1 cellular context compared by ENCODE assay signal in the genomic region with DNA sequence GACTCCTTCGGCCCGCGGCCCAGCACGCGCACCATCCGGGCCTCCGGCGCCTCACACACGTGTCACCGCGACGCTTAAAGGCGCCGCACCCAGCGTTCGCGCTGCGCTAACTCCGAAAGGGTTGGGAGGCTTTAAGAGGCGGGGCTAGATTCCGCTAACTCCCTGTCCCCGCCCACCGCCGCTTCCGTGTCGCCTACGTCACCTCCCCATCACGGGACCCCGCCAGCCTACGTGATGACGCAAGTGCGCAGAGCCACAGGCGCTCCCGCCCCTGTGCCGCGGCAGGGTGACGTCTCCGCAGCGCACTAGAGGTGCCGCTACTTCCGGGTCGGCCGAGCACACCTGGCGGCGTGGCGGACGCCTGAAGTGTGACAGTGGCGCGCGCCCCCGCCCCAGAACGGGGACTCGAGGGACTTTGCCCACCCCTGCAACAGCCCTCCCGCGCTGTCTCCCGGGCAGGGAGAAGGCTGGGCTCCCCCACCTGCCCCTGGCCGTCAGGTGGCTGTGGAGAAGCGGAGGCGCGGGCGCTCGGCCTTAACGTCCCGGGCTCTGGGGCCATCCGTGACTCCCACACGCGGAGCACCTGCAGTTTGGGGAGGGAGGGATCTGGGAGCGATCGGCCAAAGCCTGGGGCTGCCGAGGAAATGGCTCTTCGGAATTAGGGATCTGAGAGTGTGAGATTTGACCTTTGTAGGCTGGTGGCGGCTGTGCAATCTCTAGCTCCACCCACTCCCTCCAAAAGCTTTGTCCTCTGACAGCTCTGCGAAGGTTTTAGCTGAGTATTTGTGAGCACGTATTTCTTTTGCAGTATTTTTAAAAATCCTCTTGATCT.
A peak's percentile ranks its signal among the peaks of the same experiment; 100 is the strongest.
TF ChIP-seq lines count a peak whose summit lies in the region.

A gene (minus strand): TSS at position 35 of the 832 bp plus-strand sequence. CDS start 4,451 bp downstream, outside the sequence.

TF ChIP-seq in HepG2, 621 proteins besides CTCF, POLR2A, EP300 and RAD21 (continued from another document and continues in another):
- TF ChIP-seq, protein P1, sequence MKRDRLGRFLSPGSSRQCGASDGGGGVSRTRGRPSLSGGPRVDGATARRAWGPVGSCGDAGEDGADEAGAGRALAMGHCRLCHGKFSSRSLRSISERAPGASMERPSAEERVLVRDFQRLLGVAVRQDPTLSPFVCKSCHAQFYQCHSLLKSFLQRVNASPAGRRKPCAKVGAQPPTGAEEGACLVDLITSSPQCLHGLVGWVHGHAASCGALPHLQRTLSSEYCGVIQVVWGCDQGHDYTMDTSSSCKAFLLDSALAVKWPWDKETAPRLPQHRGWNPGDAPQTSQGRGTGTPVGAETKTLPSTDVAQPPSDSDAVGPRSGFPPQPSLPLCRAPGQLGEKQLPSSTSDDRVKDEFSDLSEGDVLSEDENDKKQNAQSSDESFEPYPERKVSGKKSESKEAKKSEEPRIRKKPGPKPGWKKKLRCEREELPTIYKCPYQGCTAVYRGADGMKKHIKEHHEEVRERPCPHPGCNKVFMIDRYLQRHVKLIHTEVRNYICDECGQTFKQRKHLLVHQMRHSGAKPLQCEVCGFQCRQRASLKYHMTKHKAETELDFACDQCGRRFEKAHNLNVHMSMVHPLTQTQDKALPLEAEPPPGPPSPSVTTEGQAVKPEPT (CRISPR knock-in tag; IDR thresholded peaks at IDR 0.05; ENCODE audit: low read depth): peak; percentile 94; the same call in 1 of the 2 replicates
- TF ChIP-seq MZF1 (CRISPR knock-in tag; IDR thresholded peaks at IDR 0.05; ENCODE audit: borderline replicate concordance): peak; percentile 94; the same call in 1 of the 2 replicates
- TF ChIP-seq SP5 (CRISPR knock-in tag; IDR thresholded peaks at IDR 0.05; ENCODE audit: borderline replicate concordance, low read depth): peak; percentile 82
- TF ChIP-seq ZNF224 (CRISPR knock-in tag; IDR thresholded peaks at IDR 0.05): no peak; the same call in 1 of the 2 replicates
- peak; percentile 93; the same call in 1 of the 2 replicates for TF ChIP-seq ZNF563 (CRISPR knock-in tag; IDR thresholded peaks at IDR 0.05)
- no peak for TF ChIP-seq HNRNPH1 (optimal IDR thresholded peaks at IDR 0.05; ENCODE audit: low read depth, low read length)
- TF ChIP-seq RFXANK (CRISPR knock-in tag; IDR thresholded peaks at IDR 0.05): peak; percentile 80; the same call in 1 of the 2 replicates
- TF ChIP-seq ZNF772 (CRISPR knock-in tag; IDR thresholded peaks at IDR 0.05): peak; percentile 98
- TF ChIP-seq, protein P2, sequence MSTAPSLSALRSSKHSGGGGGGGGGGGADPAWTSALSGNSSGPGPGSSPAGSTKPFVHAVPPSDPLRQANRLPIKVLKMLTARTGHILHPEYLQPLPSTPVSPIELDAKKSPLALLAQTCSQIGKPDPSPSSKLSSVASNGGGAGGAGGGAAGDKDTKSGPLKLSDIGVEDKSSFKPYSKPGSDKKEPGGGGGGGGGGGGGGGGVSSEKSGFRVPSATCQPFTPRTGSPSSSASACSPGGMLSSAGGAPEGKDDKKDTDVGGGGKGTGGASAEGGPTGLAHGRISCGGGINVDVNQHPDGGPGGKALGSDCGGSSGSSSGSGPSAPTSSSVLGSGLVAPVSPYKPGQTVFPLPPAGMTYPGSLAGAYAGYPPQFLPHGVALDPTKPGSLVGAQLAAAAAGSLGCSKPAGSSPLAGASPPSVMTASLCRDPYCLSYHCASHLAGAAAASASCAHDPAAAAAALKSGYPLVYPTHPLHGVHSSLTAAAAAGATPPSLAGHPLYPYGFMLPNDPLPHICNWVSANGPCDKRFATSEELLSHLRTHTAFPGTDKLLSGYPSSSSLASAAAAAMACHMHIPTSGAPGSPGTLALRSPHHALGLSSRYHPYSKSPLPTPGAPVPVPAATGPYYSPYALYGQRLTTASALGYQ (CRISPR knock-in tag; IDR thresholded peaks at IDR 0.05): peak; percentile 94
- peak; percentile 26 for TF ChIP-seq ZNF138 (CRISPR knock-in tag; IDR thresholded peaks at IDR 0.05; ENCODE audit: low read depth)
- no peak for TF ChIP-seq ARNT (IDR thresholded peaks at IDR 0.05)
- 0 out of 2 replicates have a peak, but pooled peaks have one; percentile 21 for TF ChIP-seq RFX3 (CRISPR knock-in tag; IDR thresholded peaks at IDR 0.05)
- peak; percentile 85; the same call in 1 of the 2 replicates for TF ChIP-seq ZNF256 (CRISPR knock-in tag; conservative IDR thresholded peaks at IDR 0.05)
- TF ChIP-seq, protein P3, sequence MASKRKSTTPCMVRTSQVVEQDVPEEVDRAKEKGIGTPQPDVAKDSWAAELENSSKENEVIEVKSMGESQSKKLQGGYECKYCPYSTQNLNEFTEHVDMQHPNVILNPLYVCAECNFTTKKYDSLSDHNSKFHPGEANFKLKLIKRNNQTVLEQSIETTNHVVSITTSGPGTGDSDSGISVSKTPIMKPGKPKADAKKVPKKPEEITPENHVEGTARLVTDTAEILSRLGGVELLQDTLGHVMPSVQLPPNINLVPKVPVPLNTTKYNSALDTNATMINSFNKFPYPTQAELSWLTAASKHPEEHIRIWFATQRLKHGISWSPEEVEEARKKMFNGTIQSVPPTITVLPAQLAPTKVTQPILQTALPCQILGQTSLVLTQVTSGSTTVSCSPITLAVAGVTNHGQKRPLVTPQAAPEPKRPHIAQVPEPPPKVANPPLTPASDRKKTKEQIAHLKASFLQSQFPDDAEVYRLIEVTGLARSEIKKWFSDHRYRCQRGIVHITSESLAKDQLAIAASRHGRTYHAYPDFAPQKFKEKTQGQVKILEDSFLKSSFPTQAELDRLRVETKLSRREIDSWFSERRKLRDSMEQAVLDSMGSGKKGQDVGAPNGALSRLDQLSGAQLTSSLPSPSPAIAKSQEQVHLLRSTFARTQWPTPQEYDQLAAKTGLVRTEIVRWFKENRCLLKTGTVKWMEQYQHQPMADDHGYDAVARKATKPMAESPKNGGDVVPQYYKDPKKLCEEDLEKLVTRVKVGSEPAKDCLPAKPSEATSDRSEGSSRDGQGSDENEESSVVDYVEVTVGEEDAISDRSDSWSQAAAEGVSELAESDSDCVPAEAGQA (IDR thresholded peaks at IDR 0.05; ENCODE audit: low read depth): peak; percentile 100
- TF ChIP-seq, protein P3 (CRISPR knock-in tag; IDR thresholded peaks at IDR 0.05; ENCODE audit: borderline replicate concordance): peak; percentile 57; the same call in 1 of the 2 replicates
- TF ChIP-seq RXRB (CRISPR knock-in tag; IDR thresholded peaks at IDR 0.05; ENCODE audit: borderline replicate concordance): peak; percentile 80; the same call in 1 of the 2 replicates
- no peak for TF ChIP-seq ZNF20 (CRISPR knock-in tag; IDR thresholded peaks at IDR 0.05)
- TF ChIP-seq ZNF180 (CRISPR knock-in tag; IDR thresholded peaks at IDR 0.05; ENCODE audit: borderline replicate concordance, low read depth): peak; percentile 90
- peak; percentile 83; the same call in 1 of the 2 replicates for TF ChIP-seq ATF7-NPFF (CRISPR knock-in tag; IDR thresholded peaks at IDR 0.05; ENCODE audit: low read depth)
- TF ChIP-seq, protein P4, sequence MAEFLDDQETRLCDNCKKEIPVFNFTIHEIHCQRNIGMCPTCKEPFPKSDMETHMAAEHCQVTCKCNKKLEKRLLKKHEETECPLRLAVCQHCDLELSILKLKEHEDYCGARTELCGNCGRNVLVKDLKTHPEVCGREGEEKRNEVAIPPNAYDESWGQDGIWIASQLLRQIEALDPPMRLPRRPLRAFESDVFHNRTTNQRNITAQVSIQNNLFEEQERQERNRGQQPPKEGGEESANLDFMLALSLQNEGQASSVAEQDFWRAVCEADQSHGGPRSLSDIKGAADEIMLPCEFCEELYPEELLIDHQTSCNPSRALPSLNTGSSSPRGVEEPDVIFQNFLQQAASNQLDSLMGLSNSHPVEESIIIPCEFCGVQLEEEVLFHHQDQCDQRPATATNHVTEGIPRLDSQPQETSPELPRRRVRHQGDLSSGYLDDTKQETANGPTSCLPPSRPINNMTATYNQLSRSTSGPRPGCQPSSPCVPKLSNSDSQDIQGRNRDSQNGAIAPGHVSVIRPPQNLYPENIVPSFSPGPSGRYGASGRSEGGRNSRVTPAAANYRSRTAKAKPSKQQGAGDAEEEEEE (CRISPR knock-in tag; IDR thresholded peaks at IDR 0.05; ENCODE audit: borderline replicate concordance): peak; percentile 93; the same call in 1 of the 2 replicates
- TF ChIP-seq BORCS8-MEF2B (CRISPR knock-in tag; IDR thresholded peaks at IDR 0.05): peak; percentile 94
- TF ChIP-seq, protein P5, sequence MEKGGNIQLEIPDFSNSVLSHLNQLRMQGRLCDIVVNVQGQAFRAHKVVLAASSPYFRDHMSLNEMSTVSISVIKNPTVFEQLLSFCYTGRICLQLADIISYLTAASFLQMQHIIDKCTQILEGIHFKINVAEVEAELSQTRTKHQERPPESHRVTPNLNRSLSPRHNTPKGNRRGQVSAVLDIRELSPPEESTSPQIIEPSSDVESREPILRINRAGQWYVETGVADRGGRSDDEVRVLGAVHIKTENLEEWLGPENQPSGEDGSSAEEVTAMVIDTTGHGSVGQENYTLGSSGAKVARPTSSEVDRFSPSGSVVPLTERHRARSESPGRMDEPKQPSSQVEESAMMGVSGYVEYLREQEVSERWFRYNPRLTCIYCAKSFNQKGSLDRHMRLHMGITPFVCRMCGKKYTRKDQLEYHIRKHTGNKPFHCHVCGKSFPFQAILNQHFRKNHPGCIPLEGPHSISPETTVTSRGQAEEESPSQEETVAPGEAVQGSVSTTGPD (CRISPR knock-in tag; IDR thresholded peaks at IDR 0.05): no peak; the same call in 1 of the 2 replicates
- TF ChIP-seq, protein P6, sequence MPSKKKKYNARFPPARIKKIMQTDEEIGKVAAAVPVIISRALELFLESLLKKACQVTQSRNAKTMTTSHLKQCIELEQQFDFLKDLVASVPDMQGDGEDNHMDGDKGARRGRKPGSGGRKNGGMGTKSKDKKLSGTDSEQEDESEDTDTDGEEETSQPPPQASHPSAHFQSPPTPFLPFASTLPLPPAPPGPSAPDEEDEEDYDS (CRISPR knock-in tag; IDR thresholded peaks at IDR 0.05): peak; percentile 96
- TF ChIP-seq, protein P7, sequence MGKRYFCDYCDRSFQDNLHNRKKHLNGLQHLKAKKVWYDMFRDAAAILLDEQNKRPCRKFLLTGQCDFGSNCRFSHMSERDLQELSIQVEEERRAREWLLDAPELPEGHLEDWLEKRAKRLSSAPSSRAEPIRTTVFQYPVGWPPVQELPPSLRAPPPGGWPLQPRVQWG (CRISPR knock-in tag; IDR thresholded peaks at IDR 0.05; ENCODE audit: borderline replicate concordance, low read depth): no peak
- no peak for TF ChIP-seq ZBTB1 (CRISPR knock-in tag; IDR thresholded peaks at IDR 0.05; ENCODE audit: borderline replicate concordance)
- peak; percentile 33 for TF ChIP-seq AGO1 (IDR thresholded peaks at IDR 0.05; ENCODE audit: low read depth, low read length, poor library complexity, severe bottlenecking)
- peak; percentile 84 for TF ChIP-seq HNF4A (CRISPR knock-in tag; IDR thresholded peaks at IDR 0.05)
- TF ChIP-seq PAX8 (CRISPR knock-in tag; IDR thresholded peaks at IDR 0.05; ENCODE audit: borderline replicate concordance): 0 out of 2 replicates have a peak, but pooled peaks have one; percentile 86
- peak; percentile 49 for TF ChIP-seq HNF4G (IDR thresholded peaks at IDR 0.05; ENCODE audit: borderline replicate concordance, low read depth, low read length)
- peak; percentile 95 for TF ChIP-seq HNF4G (CRISPR knock-in tag; IDR thresholded peaks at IDR 0.05; ENCODE audit: borderline replicate concordance, low read depth)
- peak; percentile 36 for TF ChIP-seq HNRNPK (IDR thresholded peaks at IDR 0.05; ENCODE audit: low read depth, low read length, poor library complexity, severe bottlenecking)
- peak; percentile 88; the same call in 1 of the 2 replicates for TF ChIP-seq KLF12 (CRISPR knock-in tag; IDR thresholded peaks at IDR 0.05; ENCODE audit: borderline replicate concordance)
- TF ChIP-seq ZNF572 (CRISPR knock-in tag; IDR thresholded peaks at IDR 0.05): peak; percentile 100
- TF ChIP-seq, protein P8, sequence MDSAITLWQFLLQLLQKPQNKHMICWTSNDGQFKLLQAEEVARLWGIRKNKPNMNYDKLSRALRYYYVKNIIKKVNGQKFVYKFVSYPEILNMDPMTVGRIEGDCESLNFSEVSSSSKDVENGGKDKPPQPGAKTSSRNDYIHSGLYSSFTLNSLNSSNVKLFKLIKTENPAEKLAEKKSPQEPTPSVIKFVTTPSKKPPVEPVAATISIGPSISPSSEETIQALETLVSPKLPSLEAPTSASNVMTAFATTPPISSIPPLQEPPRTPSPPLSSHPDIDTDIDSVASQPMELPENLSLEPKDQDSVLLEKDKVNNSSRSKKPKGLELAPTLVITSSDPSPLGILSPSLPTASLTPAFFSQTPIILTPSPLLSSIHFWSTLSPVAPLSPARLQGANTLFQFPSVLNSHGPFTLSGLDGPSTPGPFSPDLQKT (CRISPR knock-in tag; IDR thresholded peaks at IDR 0.05; ENCODE audit: borderline replicate concordance): 0 out of 2 replicates have a peak, but pooled peaks have one; percentile 46
- TF ChIP-seq TBP (CRISPR knock-in tag; IDR thresholded peaks at IDR 0.05): peak; percentile 68; the same call in 1 of the 2 replicates
- TF ChIP-seq ZNF660 (CRISPR knock-in tag; IDR thresholded peaks at IDR 0.05; ENCODE audit: borderline replicate concordance, low read depth): no peak
- peak; percentile 8; the same call in 1 of the 2 replicates for TF ChIP-seq ZNF441 (CRISPR knock-in tag; IDR thresholded peaks at IDR 0.05; ENCODE audit: borderline replicate concordance)
- TF ChIP-seq, protein P9, sequence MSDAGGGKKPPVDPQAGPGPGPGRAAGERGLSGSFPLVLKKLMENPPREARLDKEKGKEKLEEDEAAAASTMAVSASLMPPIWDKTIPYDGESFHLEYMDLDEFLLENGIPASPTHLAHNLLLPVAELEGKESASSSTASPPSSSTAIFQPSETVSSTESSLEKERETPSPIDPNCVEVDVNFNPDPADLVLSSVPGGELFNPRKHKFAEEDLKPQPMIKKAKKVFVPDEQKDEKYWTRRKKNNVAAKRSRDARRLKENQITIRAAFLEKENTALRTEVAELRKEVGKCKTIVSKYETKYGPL (CRISPR knock-in tag; IDR thresholded peaks at IDR 0.05): 0 out of 2 replicates have a peak, but pooled peaks have one; percentile 33
